1 cellular context compared by ENCODE assay signal in genomic region chr4:90546114-90546513, GRCh38.
TF ChIP-seq lines count a peak whose summit lies in the region.

No MANE protein-coding gene starts in this region.

TF ChIP-seq in SK-N-SH, 30 proteins besides CTCF, POLR2A, EP300 and RAD21 (continued from another document):
- TF ChIP-seq RFX5 (IDR thresholded peaks at IDR 0.05; ENCODE audit: low read length) (no peak), CHD2 (IDR thresholded peaks at IDR 0.05; ENCODE audit: low read length, partially characterized antibody) (no peak), RXRA (IDR thresholded peaks at IDR 0.05; ENCODE audit: borderline replicate concordance, low read depth) (no peak), TAF1 (IDR thresholded peaks at IDR 0.05; ENCODE audit: borderline replicate concordance, low read depth, low read length) (no peak), IRF3 (IDR thresholded peaks at IDR 0.05; ENCODE audit: low read depth, low read length) (no peak), ZBTB33 (IDR thresholded peaks at IDR 0.05; ENCODE audit: borderline replicate concordance, low read depth) (no peak), YY1 (IDR thresholded peaks at IDR 0.05; ENCODE audit: low read depth) (no peak), FOSL2 (IDR thresholded peaks at IDR 0.05; ENCODE audit: borderline replicate concordance, low read depth) (no peak), SIN3A (IDR thresholded peaks at IDR 0.05; ENCODE audit: borderline replicate concordance, low read depth, low read length) (no peak)
